ENCODE assay signal across 34 cellular contexts in the genomic region with DNA sequence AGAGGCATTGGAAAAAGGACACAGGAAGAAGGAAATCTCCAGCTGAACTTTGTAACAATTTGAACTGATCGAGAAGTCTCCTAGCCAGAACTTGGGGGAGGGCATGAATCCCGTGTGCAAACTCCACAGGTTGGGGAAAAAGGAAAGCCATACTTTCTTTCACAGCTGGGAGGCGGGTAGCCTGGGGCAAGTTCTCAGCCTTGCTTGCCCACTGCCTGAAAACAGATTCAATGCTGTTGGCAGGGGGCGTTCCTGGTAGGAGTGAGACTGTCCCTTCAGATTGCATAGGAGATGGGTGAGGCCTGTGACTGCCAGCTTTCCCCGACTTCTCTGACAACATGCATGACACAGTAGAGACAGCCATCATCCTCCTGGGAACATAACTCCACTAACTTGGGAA.
"Had no signal": no experiment of that assay in that cellular context is flagged by ENCODE, and none has a peak within 500 bp of the region (broad histone marks: within the 10 kb centered on the region; RNA-seq: fewer than 3 reads in every experiment).

No MANE protein-coding gene starts in this region.

- H3K27me3 Mint-ChIP-seq: activated CD4-positive, alpha-beta T cell treated with anti-CD3 and anti-CD28 coated beads, Interleukin-2, amount 10 ng/mL, durations not matched to agents 24 days and 14 days; brain had no signal

- DNase-seq: activated CD4-positive, alpha-beta memory T cell treated with anti-CD3 and anti-CD28 coated beads for 36 hours; activated CD4-positive, alpha-beta T cell treated with anti-CD3 and anti-CD28 coated beads for 36 hours; activated CD4-positive, alpha-beta T cell treated with anti-CD3 and anti-CD28 coated beads, Interleukin-2, amount 10 ng/mL, durations not matched to agents 24 days and 14 days; activated CD4-positive, CD25-positive, alpha-beta regulatory T cell; activated CD4-positive, CD25-positive, alpha-beta regulatory T cell treated with anti-CD3 and anti-CD28 coated beads, Interleukin-2, amount 50 U/mL, for 72 hours; activated CD8-positive, alpha-beta memory T cell treated with anti-CD3 and anti-CD28 coated beads, Interleukin-2, amount 10 ng/mL, durations not matched to agents 7 days and 5 days; activated CD8-positive, alpha-beta memory T cell treated with anti-CD3 and anti-CD28 coated beads, Interleukin-2, amount 50 U/mL, for 4 hours; activated CD8-positive, alpha-beta T cell treated with anti-CD3 and anti-CD28 coated beads, Interleukin-2, amount 10 ng/mL, durations not matched to agents 7 days and 5 days; activated effector memory CD4-positive, alpha-beta T cell treated with anti-CD3 and anti-CD28 coated beads, Interleukin-2, amount 50 U/mL, for 16 hours; activated naive CD4-positive, alpha-beta T cell treated with anti-CD3 and anti-CD28 coated beads for 36 hours; activated naive CD8-positive, alpha-beta T cell treated with anti-CD3 and anti-CD28 coated beads, Interleukin-2, amount 10 ng/mL, durations not matched to agents 7 days and 5 days; activated T-cell treated with anti-CD3 and anti-CD28 coated beads, Interleukin-2, amount 50 U/mL, for 1 hour; activated T-cell treated with anti-CD3 and anti-CD28 coated beads, Interleukin-2, amount 50 U/mL, for 48 hours; central memory CD4-positive, alpha-beta T cell; cerebellar nuclear complex; colonic mucosa; effector CD8-positive, alpha-beta T cell; erythroblast; foreskin keratinocyte; head of caudate nucleus; T-helper 1 cell; T-helper 17 cell; T1000; WERI-Rb-1 had no signal

- ATAC-seq: activated CD4-positive, alpha-beta T cell treated with anti-CD3 and anti-CD28 coated beads for 36 hours; activated CD8-positive, alpha-beta memory T cell treated with anti-CD3 and anti-CD28 coated beads, Interleukin-2, amount 10 ng/mL, durations not matched to agents 7 days and 5 days; activated CD8-positive, alpha-beta T cell treated with anti-CD3 and anti-CD28 coated beads, Interleukin-2, amount 10 ng/mL, durations not matched to agents 7 days and 5 days; foreskin keratinocyte; gastroesophageal sphincter; T-helper 17 cell had no signal

- H3K9me3 Mint-ChIP-seq: activated CD4-positive, alpha-beta memory T cell treated with anti-CD3 and anti-CD28 coated beads for 36 hours; activated naive CD4-positive, alpha-beta T cell treated with anti-CD3 and anti-CD28 coated beads for 36 hours; activated T-helper 1 cell treated with anti-CD3 and anti-CD28 coated beads, Interleukin-12 subunit alpha, Interleukin-12 subunit beta, Interleukin-2, Interleukin-4 antibody, amounts not matched to agents 30 ng/mL and 10 ng/mL and 1 ng/mL, durations not matched to agents 14 hours and 24 hours and 36 hours; T-helper 2 cell treated with Interferon-gamma antibody and Interleukin-4, amounts not matched to agents 5 μg/mL and 100 μg/mL, for 36 hours had no signal

- H3K4me1 ChIP-seq: ascending aorta, breast epithelium, colonic mucosa, esophagus muscularis mucosa, foreskin keratinocyte, gastroesophageal sphincter had no signal

- H3K36me3 ChIP-seq: ascending aorta, breast epithelium, cardiac muscle cell, colonic mucosa, esophagus muscularis mucosa, gastroesophageal sphincter, WERI-Rb-1 had no signal

- H3K27ac Mint-ChIP-seq: activated CD4-positive, alpha-beta memory T cell treated with anti-CD3 and anti-CD28 coated beads for 36 hours; activated CD4-positive, alpha-beta T cell treated with anti-CD3 and anti-CD28 coated beads for 36 hours; activated CD4-positive, alpha-beta T cell treated with anti-CD3 and anti-CD28 coated beads, Interleukin-2, amount 10 ng/mL, durations not matched to agents 24 days and 14 days; activated CD8-positive, alpha-beta memory T cell treated with anti-CD3 and anti-CD28 coated beads, Interleukin-2, amount 10 ng/mL, durations not matched to agents 7 days and 5 days; activated CD8-positive, alpha-beta T cell treated with anti-CD3 and anti-CD28 coated beads, Interleukin-2, amount 10 ng/mL, durations not matched to agents 7 days and 5 days; activated naive CD4-positive, alpha-beta T cell treated with anti-CD3 and anti-CD28 coated beads for 36 hours; activated naive CD4-positive, alpha-beta T cell treated with anti-CD3 and anti-CD28 coated beads, Interleukin-2, amount 50 U/mL, for 24 hours; activated naive CD8-positive, alpha-beta T cell treated with anti-CD3 and anti-CD28 coated beads, Interleukin-2, amount 10 ng/mL, durations not matched to agents 7 days and 5 days; activated T-helper 1 cell treated with anti-CD3 and anti-CD28 coated beads, Interleukin-12 subunit alpha, Interleukin-12 subunit beta, Interleukin-2, Interleukin-4 antibody, amounts not matched to agents 30 ng/mL and 10 ng/mL and 1 ng/mL, durations not matched to agents 14 hours and 24 hours and 36 hours; activated T-helper 2 cell treated with anti-CD3 and anti-CD28 coated beads, Interferon-gamma antibody, Interleukin-2, Interleukin-4, amounts not matched to agents 10 μg/mL and 5 μg/mL and 100 μg/mL, durations not matched to agents 14 hours and 24 hours and 36 hours; brain; T-helper 17 cell; T-helper 2 cell treated with Interferon-gamma antibody and Interleukin-4, amounts not matched to agents 5 μg/mL and 100 μg/mL, for 36 hours had no signal

- H3K4me3 Mint-ChIP-seq: activated CD4-positive, alpha-beta memory T cell treated with anti-CD3 and anti-CD28 coated beads for 36 hours; activated CD4-positive, alpha-beta T cell treated with anti-CD3 and anti-CD28 coated beads for 36 hours; activated CD4-positive, alpha-beta T cell treated with anti-CD3 and anti-CD28 coated beads, Interleukin-2, amount 10 ng/mL, durations not matched to agents 24 days and 14 days; activated CD8-positive, alpha-beta memory T cell treated with anti-CD3 and anti-CD28 coated beads, Interleukin-2, amount 10 ng/mL, durations not matched to agents 7 days and 5 days; activated CD8-positive, alpha-beta T cell treated with anti-CD3 and anti-CD28 coated beads, Interleukin-2, amount 10 ng/mL, durations not matched to agents 7 days and 5 days; activated naive CD4-positive, alpha-beta T cell treated with anti-CD3 and anti-CD28 coated beads for 36 hours; activated naive CD4-positive, alpha-beta T cell treated with anti-CD3 and anti-CD28 coated beads, Interleukin-2, amount 50 U/mL, for 24 hours; activated naive CD8-positive, alpha-beta T cell treated with anti-CD3 and anti-CD28 coated beads, Interleukin-2, amount 10 ng/mL, durations not matched to agents 7 days and 5 days; activated T-helper 1 cell treated with anti-CD3 and anti-CD28 coated beads, Interleukin-12 subunit alpha, Interleukin-12 subunit beta, Interleukin-2, Interleukin-4 antibody, amounts not matched to agents 30 ng/mL and 10 ng/mL and 1 ng/mL, durations not matched to agents 14 hours and 24 hours and 36 hours; brain; T-helper 17 cell; T-helper 2 cell treated with Interferon-gamma antibody and Interleukin-4, amounts not matched to agents 5 μg/mL and 100 μg/mL, for 36 hours had no signal

- H3K27ac ChIP-seq: ascending aorta, breast epithelium, cardiac muscle cell, colonic mucosa, esophagus muscularis mucosa, foreskin keratinocyte, gastroesophageal sphincter, WERI-Rb-1 had no signal

- H3K9me3 ChIP-seq: ascending aorta, colonic mucosa, esophagus muscularis mucosa had no signal

- H3K36me3 Mint-ChIP-seq: activated CD4-positive, alpha-beta memory T cell treated with anti-CD3 and anti-CD28 coated beads for 36 hours; activated CD8-positive, alpha-beta memory T cell treated with anti-CD3 and anti-CD28 coated beads, Interleukin-2, amount 10 ng/mL, durations not matched to agents 7 days and 5 days; activated naive CD4-positive, alpha-beta T cell treated with anti-CD3 and anti-CD28 coated beads, Interleukin-2, amount 50 U/mL, for 24 hours; activated naive CD8-positive, alpha-beta T cell treated with anti-CD3 and anti-CD28 coated beads, Interleukin-2, amount 10 ng/mL, durations not matched to agents 7 days and 5 days; brain had no signal

- H3K4me3 ChIP-seq: ascending aorta, breast epithelium, cardiac muscle cell, colonic mucosa, esophagus muscularis mucosa, gastroesophageal sphincter had no signal

- H3K4me1 Mint-ChIP-seq: activated CD4-positive, alpha-beta T cell treated with anti-CD3 and anti-CD28 coated beads for 36 hours; activated CD4-positive, alpha-beta T cell treated with anti-CD3 and anti-CD28 coated beads, Interleukin-2, amount 10 ng/mL, durations not matched to agents 24 days and 14 days; activated CD8-positive, alpha-beta memory T cell treated with anti-CD3 and anti-CD28 coated beads, Interleukin-2, amount 10 ng/mL, durations not matched to agents 7 days and 5 days; activated naive CD4-positive, alpha-beta T cell treated with anti-CD3 and anti-CD28 coated beads, Interleukin-2, amount 50 U/mL, for 24 hours; activated naive CD8-positive, alpha-beta T cell treated with anti-CD3 and anti-CD28 coated beads, Interleukin-2, amount 10 ng/mL, durations not matched to agents 7 days and 5 days; brain; T-helper 17 cell had no signal
